1 cellular context compared by ENCODE assay signal in the genomic region with DNA sequence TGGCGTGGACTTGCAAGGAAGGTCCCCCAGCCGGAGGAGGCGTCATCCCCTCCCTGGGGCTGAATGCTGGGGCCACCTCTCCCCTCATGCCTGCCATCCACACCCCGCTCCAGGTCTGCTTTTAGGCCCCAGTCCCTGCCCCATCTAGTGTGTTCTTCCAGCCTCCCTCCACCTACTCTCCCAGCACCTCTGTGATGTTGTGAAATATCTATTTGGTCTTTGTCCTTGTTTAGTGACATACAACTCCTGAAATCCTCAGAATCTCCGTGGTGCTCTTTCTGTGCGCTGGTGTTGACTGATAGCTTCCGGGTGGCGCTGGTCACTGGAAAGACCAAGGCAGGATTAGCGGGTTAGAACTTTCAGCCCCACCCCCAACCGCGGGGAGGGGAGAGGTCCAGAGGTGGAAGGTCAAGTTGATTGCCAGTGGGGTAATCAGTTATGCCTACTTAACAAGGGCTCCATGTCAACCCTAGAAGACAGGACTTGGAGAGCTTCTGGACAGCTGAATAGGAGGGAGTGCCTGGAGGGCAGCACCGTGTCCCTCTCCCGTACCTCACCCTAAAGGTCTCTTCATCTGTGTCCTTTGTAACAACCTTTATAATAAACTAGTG.
TF ChIP-seq lines count a peak whose summit lies in the region.

No MANE protein-coding gene starts in this region.

TF ChIP-seq in HepG2, 621 proteins besides CTCF, POLR2A, EP300 and RAD21 (continued from another document and continues in another):
- TF ChIP-seq, protein P1, sequence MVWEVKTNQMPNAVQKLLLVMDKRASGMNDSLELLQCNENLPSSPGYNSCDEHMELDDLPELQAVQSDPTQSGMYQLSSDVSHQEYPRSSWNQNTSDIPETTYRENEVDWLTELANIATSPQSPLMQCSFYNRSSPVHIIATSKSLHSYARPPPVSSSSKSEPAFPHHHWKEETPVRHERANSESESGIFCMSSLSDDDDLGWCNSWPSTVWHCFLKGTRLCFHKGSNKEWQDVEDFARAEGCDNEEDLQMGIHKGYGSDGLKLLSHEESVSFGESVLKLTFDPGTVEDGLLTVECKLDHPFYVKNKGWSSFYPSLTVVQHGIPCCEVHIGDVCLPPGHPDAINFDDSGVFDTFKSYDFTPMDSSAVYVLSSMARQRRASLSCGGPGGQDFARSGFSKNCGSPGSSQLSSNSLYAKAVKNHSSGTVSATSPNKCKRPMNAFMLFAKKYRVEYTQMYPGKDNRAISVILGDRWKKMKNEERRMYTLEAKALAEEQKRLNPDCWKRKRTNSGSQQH (CRISPR knock-in tag; IDR thresholded peaks at IDR 0.05; ENCODE audit: low read depth) = no peak
- TF ChIP-seq RXRB (CRISPR knock-in tag; IDR thresholded peaks at IDR 0.05; ENCODE audit: borderline replicate concordance) (peak; percentile 85; the same call in 1 of the 2 replicates), ZFP1 (CRISPR knock-in tag; IDR thresholded peaks at IDR 0.05) (peak; percentile 33; the same call in 1 of the 2 replicates), ZNF589 (CRISPR knock-in tag; conservative IDR thresholded peaks at IDR 0.05) (peak; percentile 69; the same call in 1 of the 2 replicates), TCF7 (IDR thresholded peaks at IDR 0.05; ENCODE audit: low read depth) (peak; percentile 30; the same call in 1 of the 2 replicates), NONO (IDR thresholded peaks at IDR 0.05) (no peak), NONO (CRISPR knock-in tag; conservative IDR thresholded peaks at IDR 0.05) (peak; percentile 92), FOXK1 (CRISPR knock-in tag; IDR thresholded peaks at IDR 0.05; ENCODE audit: borderline replicate concordance, low read depth) (peak; percentile 67; the same call in 1 of the 2 replicates), SYNCRIP (IDR thresholded peaks at IDR 0.05; ENCODE audit: insufficient read depth, low read depth, low read length) (no peak), ESRRA (CRISPR knock-in tag; IDR thresholded peaks at IDR 0.05; ENCODE audit: low read depth) (peak; percentile 55; the same call in 1 of the 2 replicates), RCOR2 (CRISPR knock-in tag; IDR thresholded peaks at IDR 0.05) (no peak), THYN1 (CRISPR knock-in tag; IDR thresholded peaks at IDR 0.05; ENCODE audit: borderline replicate concordance, low read depth) (no peak), ZNF644 (CRISPR knock-in tag; IDR thresholded peaks at IDR 0.05; ENCODE audit: low read depth) (peak; percentile 16; the same call in 1 of the 2 replicates), AHR (CRISPR knock-in tag; IDR thresholded peaks at IDR 0.05) (no peak), BHLHE40 (IDR thresholded peaks at IDR 0.05; ENCODE audit: low read length) (no peak), KMT2B (CRISPR knock-in tag; IDR thresholded peaks at IDR 0.05) (peak; percentile 65; the same call in 1 of the 2 replicates), NCOA2 (CRISPR knock-in tag; IDR thresholded peaks at IDR 0.05) (peak; percentile 59), KLF11 (CRISPR knock-in tag; IDR thresholded peaks at IDR 0.05) (no peak), ARID2 (CRISPR knock-in tag; IDR thresholded peaks at IDR 0.05; ENCODE audit: borderline replicate concordance) (peak; percentile 36; the same call in 1 of the 2 replicates), KMT2A (CRISPR knock-in tag; IDR thresholded peaks at IDR 0.05) (no peak), ZNF788 (CRISPR knock-in tag; IDR thresholded peaks at IDR 0.05; ENCODE audit: borderline replicate concordance) (peak; percentile 81; the same call in 1 of the 2 replicates), MED8 (CRISPR knock-in tag; IDR thresholded peaks at IDR 0.05; ENCODE audit: insufficient replicate concordance) (peak; percentile 32), ZNF234 (CRISPR knock-in tag; conservative IDR thresholded peaks at IDR 0.05) (no peak), GLI4 (CRISPR knock-in tag; IDR thresholded peaks at IDR 0.05; ENCODE audit: borderline replicate concordance) (no peak), HMG20B (CRISPR knock-in tag; conservative IDR thresholded peaks at IDR 0.05) (peak; percentile 77), TBX3 (IDR thresholded peaks at IDR 0.05; ENCODE audit: borderline replicate concordance) (peak; percentile 60; the same call in 1 of the 2 replicates), ZNF350 (CRISPR knock-in tag; IDR thresholded peaks at IDR 0.05; ENCODE audit: borderline replicate concordance, low read depth) (peak; percentile 79), POLR2G (IDR thresholded peaks at IDR 0.05; ENCODE audit: low read depth, low read length) (0 out of 2 replicates have a peak, but pooled peaks have one; percentile 25), NCOR1 (IDR thresholded peaks at IDR 0.05; ENCODE audit: borderline replicate concordance, low read length) (peak; percentile 87; the same call in 1 of the 2 replicates), ZNF607 (CRISPR knock-in tag; IDR thresholded peaks at IDR 0.05; ENCODE audit: borderline replicate concordance) (peak; percentile 84; the same call in 1 of the 2 replicates), ZNF264 (CRISPR knock-in tag; IDR thresholded peaks at IDR 0.05) (peak; percentile 91; the same call in 1 of the 2 replicates), PHF20 (CRISPR knock-in tag; IDR thresholded peaks at IDR 0.05) (peak; percentile 47; the same call in 1 of the 2 replicates), MEF2D (CRISPR knock-in tag; IDR thresholded peaks at IDR 0.05) (peak; percentile 82), IKZF1 (IDR thresholded peaks at IDR 0.05) (no peak), HIVEP1 (CRISPR knock-in tag; IDR thresholded peaks at IDR 0.05) (peak; percentile 90), SMC3 (IDR thresholded peaks at IDR 0.05; ENCODE audit: low read length) (peak; percentile 27), GABPB1 (CRISPR knock-in tag; IDR thresholded peaks at IDR 0.05) (peak; percentile 81), NFKBIZ (CRISPR knock-in tag; IDR thresholded peaks at IDR 0.05) (peak; percentile 70; the same call in 1 of the 2 replicates), FOXO1 (CRISPR knock-in tag; IDR thresholded peaks at IDR 0.05) (peak; percentile 77; the same call in 1 of the 2 replicates), ZNF766 (CRISPR knock-in tag; IDR thresholded peaks at IDR 0.05; ENCODE audit: borderline replicate concordance) (peak; percentile 68; the same call in 1 of the 2 replicates), MED1 (CRISPR knock-in tag; IDR thresholded peaks at IDR 0.05) (peak; percentile 78), ERF (CRISPR knock-in tag; IDR thresholded peaks at IDR 0.05) (peak; percentile 81)
- TF ChIP-seq, protein P2, sequence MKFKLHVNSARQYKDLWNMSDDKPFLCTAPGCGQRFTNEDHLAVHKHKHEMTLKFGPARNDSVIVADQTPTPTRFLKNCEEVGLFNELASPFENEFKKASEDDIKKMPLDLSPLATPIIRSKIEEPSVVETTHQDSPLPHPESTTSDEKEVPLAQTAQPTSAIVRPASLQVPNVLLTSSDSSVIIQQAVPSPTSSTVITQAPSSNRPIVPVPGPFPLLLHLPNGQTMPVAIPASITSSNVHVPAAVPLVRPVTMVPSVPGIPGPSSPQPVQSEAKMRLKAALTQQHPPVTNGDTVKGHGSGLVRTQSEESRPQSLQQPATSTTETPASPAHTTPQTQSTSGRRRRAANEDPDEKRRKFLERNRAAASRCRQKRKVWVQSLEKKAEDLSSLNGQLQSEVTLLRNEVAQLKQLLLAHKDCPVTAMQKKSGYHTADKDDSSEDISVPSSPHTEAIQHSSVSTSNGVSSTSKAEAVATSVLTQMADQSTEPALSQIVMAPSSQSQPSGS (CRISPR knock-in tag; IDR thresholded peaks at IDR 0.05) = peak; percentile 56; the same call in 1 of the 2 replicates
- TF ChIP-seq, protein P3, sequence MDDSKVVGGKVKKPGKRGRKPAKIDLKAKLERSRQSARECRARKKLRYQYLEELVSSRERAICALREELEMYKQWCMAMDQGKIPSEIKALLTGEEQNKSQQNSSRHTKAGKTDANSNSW (CRISPR knock-in tag; IDR thresholded peaks at IDR 0.05; ENCODE audit: borderline replicate concordance) = no peak
- TF ChIP-seq, protein P4, sequence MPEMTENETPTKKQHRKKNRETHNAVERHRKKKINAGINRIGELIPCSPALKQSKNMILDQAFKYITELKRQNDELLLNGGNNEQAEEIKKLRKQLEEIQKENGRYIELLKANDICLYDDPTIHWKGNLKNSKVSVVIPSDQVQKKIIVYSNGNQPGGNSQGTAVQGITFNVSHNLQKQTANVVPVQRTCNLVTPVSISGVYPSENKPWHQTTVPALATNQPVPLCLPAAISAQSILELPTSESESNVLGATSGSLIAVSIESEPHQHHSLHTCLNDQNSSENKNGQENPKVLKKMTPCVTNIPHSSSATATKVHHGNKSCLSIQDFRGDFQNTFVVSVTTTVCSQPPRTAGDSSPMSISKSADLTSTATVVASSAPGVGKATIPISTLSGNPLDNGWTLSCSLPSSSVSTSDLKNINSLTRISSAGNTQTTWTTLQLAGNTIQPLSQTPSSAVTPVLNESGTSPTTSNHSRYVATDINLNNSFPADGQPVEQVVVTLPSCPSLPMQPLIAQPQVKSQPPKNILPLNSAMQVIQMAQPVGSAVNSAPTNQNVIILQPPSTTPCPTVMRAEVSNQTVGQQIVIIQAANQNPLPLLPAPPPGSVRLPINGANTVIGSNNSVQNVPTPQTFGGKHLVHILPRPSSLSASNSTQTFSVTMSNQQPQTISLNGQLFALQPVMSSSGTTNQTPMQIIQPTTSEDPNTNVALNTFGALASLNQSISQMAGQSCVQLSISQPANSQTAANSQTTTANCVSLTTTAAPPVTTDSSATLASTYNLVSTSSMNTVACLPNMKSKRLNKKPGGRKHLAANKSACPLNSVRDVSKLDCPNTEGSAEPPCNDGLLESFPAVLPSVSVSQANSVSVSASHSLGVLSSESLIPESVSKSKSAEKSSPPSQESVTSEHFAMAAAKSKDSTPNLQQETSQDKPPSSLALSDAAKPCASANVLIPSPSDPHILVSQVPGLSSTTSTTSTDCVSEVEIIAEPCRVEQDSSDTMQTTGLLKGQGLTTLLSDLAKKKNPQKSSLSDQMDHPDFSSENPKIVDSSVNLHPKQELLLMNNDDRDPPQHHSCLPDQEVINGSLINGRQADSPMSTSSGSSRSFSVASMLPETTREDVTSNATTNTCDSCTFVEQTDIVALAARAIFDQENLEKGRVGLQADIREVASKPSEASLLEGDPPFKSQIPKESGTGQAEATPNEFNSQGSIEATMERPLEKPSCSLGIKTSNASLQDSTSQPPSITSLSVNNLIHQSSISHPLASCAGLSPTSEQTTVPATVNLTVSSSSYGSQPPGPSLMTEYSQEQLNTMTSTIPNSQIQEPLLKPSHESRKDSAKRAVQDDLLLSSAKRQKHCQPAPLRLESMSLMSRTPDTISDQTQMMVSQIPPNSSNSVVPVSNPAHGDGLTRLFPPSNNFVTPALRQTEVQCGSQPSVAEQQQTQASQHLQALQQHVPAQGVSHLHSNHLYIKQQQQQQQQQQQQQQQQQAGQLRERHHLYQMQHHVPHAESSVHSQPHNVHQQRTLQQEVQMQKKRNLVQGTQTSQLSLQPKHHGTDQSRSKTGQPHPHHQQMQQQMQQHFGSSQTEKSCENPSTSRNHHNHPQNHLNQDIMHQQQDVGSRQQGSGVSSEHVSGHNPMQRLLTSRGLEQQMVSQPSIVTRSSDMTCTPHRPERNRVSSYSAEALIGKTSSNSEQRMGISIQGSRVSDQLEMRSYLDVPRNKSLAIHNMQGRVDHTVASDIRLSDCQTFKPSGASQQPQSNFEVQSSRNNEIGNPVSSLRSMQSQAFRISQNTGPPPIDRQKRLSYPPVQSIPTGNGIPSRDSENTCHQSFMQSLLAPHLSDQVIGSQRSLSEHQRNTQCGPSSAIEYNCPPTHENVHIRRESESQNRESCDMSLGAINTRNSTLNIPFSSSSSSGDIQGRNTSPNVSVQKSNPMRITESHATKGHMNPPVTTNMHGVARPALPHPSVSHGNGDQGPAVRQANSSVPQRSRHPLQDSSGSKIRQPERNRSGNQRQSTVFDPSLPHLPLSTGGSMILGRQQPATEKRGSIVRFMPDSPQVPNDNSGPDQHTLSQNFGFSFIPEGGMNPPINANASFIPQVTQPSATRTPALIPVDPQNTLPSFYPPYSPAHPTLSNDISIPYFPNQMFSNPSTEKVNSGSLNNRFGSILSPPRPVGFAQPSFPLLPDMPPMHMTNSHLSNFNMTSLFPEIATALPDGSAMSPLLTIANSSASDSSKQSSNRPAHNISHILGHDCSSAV (CRISPR knock-in tag; IDR thresholded peaks at IDR 0.05; ENCODE audit: borderline replicate concordance) = no peak
- TF ChIP-seq, protein P5, sequence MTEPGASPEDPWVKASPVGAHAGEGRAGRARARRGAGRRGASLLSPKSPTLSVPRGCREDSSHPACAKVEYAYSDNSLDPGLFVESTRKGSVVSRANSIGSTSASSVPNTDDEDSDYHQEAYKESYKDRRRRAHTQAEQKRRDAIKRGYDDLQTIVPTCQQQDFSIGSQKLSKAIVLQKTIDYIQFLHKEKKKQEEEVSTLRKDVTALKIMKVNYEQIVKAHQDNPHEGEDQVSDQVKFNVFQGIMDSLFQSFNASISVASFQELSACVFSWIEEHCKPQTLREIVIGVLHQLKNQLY (CRISPR knock-in tag; IDR thresholded peaks at IDR 0.05) = 0 out of 2 replicates have a peak, but pooled peaks have one; percentile 27
- TF ChIP-seq, protein P6, sequence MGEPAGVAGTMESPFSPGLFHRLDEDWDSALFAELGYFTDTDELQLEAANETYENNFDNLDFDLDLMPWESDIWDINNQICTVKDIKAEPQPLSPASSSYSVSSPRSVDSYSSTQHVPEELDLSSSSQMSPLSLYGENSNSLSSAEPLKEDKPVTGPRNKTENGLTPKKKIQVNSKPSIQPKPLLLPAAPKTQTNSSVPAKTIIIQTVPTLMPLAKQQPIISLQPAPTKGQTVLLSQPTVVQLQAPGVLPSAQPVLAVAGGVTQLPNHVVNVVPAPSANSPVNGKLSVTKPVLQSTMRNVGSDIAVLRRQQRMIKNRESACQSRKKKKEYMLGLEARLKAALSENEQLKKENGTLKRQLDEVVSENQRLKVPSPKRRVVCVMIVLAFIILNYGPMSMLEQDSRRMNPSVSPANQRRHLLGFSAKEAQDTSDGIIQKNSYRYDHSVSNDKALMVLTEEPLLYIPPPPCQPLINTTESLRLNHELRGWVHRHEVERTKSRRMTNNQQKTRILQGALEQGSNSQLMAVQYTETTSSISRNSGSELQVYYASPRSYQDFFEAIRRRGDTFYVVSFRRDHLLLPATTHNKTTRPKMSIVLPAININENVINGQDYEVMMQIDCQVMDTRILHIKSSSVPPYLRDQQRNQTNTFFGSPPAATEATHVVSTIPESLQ (CRISPR knock-in tag; conservative IDR thresholded peaks at IDR 0.05) = 0 out of 2 replicates have a peak, but pooled peaks have one; percentile 45
- TF ChIP-seq, protein P7, sequence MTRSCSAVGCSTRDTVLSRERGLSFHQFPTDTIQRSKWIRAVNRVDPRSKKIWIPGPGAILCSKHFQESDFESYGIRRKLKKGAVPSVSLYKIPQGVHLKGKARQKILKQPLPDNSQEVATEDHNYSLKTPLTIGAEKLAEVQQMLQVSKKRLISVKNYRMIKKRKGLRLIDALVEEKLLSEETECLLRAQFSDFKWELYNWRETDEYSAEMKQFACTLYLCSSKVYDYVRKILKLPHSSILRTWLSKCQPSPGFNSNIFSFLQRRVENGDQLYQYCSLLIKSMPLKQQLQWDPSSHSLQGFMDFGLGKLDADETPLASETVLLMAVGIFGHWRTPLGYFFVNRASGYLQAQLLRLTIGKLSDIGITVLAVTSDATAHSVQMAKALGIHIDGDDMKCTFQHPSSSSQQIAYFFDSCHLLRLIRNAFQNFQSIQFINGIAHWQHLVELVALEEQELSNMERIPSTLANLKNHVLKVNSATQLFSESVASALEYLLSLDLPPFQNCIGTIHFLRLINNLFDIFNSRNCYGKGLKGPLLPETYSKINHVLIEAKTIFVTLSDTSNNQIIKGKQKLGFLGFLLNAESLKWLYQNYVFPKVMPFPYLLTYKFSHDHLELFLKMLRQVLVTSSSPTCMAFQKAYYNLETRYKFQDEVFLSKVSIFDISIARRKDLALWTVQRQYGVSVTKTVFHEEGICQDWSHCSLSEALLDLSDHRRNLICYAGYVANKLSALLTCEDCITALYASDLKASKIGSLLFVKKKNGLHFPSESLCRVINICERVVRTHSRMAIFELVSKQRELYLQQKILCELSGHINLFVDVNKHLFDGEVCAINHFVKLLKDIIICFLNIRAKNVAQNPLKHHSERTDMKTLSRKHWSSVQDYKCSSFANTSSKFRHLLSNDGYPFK (CRISPR knock-in tag; IDR thresholded peaks at IDR 0.05; ENCODE audit: borderline replicate concordance) = peak; percentile 35; the same call in 1 of the 2 replicates
